Comparison of ENCODE assay signal across 12 cellular contexts in genomic region chr4:92304636-92305035, GRCh38. TPM values are rescaled to one million over a fixed set of nuclear protein-coding genes. Genes with fewer than 3 reads are reported as not detected.
DNase-seq lines count a peak whose midpoint lies in the region; ATAC-seq, FAIRE-seq and TF ChIP-seq lines count a peak whose summit lies in the region.
"Had no signal": no experiment of that assay in that cellular context is flagged by ENCODE, and none has a peak within 500 bp of the region (broad histone marks: within the 10 kb centered on the region; RNA-seq: fewer than 3 reads in every experiment).

No MANE protein-coding gene starts in this region.

- peaks cover 5% of the 10 kb centered on the region for H3K4me1 Mint-ChIP-seq in activated CD8-positive, alpha-beta T cell treated with anti-CD3 and anti-CD28 coated beads, Interleukin-2, amount 10 ng/mL, durations not matched to agents 7 days and 5 days (ENCODE audit: low read depth)

- no peak for TF ChIP-seq EP300 in A549 (IDR thresholded peaks at IDR 0.05)

- no peak overlapping the region for H3K9ac ChIP-seq in muscle layer of colon (ENCODE audit: low read length)

- 31% methylated on average over 18 of the region's 18 CpGs for WGBS in A549 (ENCODE audit: missing lambda C conversion rate)

- H3K4me2 ChIP-seq in A549, result peak overlapping the region; percentile 84

- H3K36me3 ChIP-seq in muscle layer of colon (ENCODE audit: insufficient read depth, low read length), result no peaks in the 10 kb centered on the region
- H3K36me3 ChIP-seq: colonic mucosa, neutrophil had no signal

- POLR2A ChIA-PET in A549 (lab: Yijun Ruan, JAX), result no interaction called here
- POLR2A ChIA-PET in activated CD8-positive, alpha-beta T cell treated with anti-CD3 and anti-CD28 coated beads, Interleukin-2, amount 10 ng/mL, durations not matched to agents 7 days and 5 days (lab: Charles Lee), result no interaction called here

- no peaks in the 10 kb centered on the region for H3K36me3 Mint-ChIP-seq in activated CD8-positive, alpha-beta T cell treated with anti-CD3 and anti-CD28 coated beads, Interleukin-2, amount 10 ng/mL, durations not matched to agents 7 days and 5 days (ENCODE audit: low read depth)

- no peaks in the 10 kb centered on the region for H3K9me3 Mint-ChIP-seq in activated CD8-positive, alpha-beta T cell treated with anti-CD3 and anti-CD28 coated beads, Interleukin-2, amount 10 ng/mL, durations not matched to agents 7 days and 5 days (ENCODE audit: insufficient read depth)

- FAIRE-seq in A549 (lab: Jason Lieb, UNC), result no peak
- FAIRE-seq: K562 had no signal

- no peak for TF ChIP-seq CTCF in A549 (IDR thresholded peaks at IDR 0.05)

- H3K27me3 Mint-ChIP-seq in activated CD8-positive, alpha-beta T cell treated with anti-CD3 and anti-CD28 coated beads, Interleukin-2, amount 10 ng/mL, durations not matched to agents 7 days and 5 days (ENCODE audit: low read depth), result peaks cover 30% of the 10 kb centered on the region

- TF ChIP-seq RAD21 in A549 (conservative IDR thresholded peaks at IDR 0.05 in 1 of 2, IDR thresholded peaks at IDR 0.05 in 1 of 2), result no peak

- CTCF ChIA-PET in A549 (lab: Yijun Ruan, JAX), result no interaction called here
- CTCF ChIA-PET in activated CD8-positive, alpha-beta T cell treated with anti-CD3 and anti-CD28 coated beads, Interleukin-2, amount 10 ng/mL, durations not matched to agents 7 days and 5 days (lab: Charles Lee), result no interaction called here

- ATAC-seq in A549, result no peak
- ATAC-seq in activated CD8-positive, alpha-beta T cell treated with anti-CD3 and anti-CD28 coated beads, Interleukin-2, amount 10 ng/mL, durations not matched to agents 7 days and 5 days, result no peak
- ATAC-seq in GM19351 (IDR thresholded peaks at IDR 0.05; ENCODE audit: unreplicated experiment), result no peak
- ATAC-seq: K562 had no signal

- no peak overlapping the region for H3K27ac ChIP-seq in A549
- no peak overlapping the region for H3K27ac ChIP-seq in muscle layer of colon (ENCODE audit: low read depth, low read length)
- H3K27ac ChIP-seq: colonic mucosa, neutrophil had no signal

- H3K9me3 ChIP-seq in A549, result no peaks in the 10 kb centered on the region
- no peaks in the 10 kb centered on the region for H3K9me3 ChIP-seq in muscle layer of colon (ENCODE audit: low read length)
- H3K9me3 ChIP-seq: colonic mucosa, neutrophil had no signal

- no peak for TF ChIP-seq POLR2A in A549 (IDR thresholded peaks at IDR 0.05; ENCODE audit: low read length)

- H3K4me3 ChIP-seq in A549 (peak overlapping the region; percentile 39; the same call in 2 of the 3 replicates), muscle layer of colon (ENCODE audit: low read depth in 1 of 2, low read length in 2 of 2) (peak overlapping the region; percentile 39 to 42)
- H3K4me3 ChIP-seq: K562 had no signal

- no peak overlapping the region for H3K4me3 Mint-ChIP-seq in activated CD8-positive, alpha-beta T cell treated with anti-CD3 and anti-CD28 coated beads, Interleukin-2, amount 10 ng/mL, durations not matched to agents 7 days and 5 days

- peaks cover 26 to 40% of the 10 kb centered on the region in 2 donors for H3K27me3 ChIP-seq in muscle layer of colon (ENCODE audit: control insufficient read depth in 1 of 2, insufficient read depth in 2 of 2, low read length in 2 of 2)

- H3K4me1 ChIP-seq in A549 (0 out of 3 replicates have a peak, but pooled peaks cover 4% of the 10 kb centered on the region), muscle layer of colon (ENCODE audit: insufficient read depth, low read length) (peaks cover 16% of the 10 kb centered on the region)
- H3K4me1 ChIP-seq: colonic mucosa had no signal

- DNase-seq in A549 (ENCODE audit: low read depth in 1 of 2, low spot score in 1 of 2), result no peak
- DNase-seq in H4 (ENCODE audit: low spot score), result peak; percentile 8
- peak; percentile 49 for DNase-seq in cerebellar cortex (ENCODE audit: low spot score)
- DNase-seq in stimulated activated CD4-positive, alpha-beta T cell treated with anti-CD3 and anti-CD28 coated beads, Interleukin-4, amount 100 ng/mL, for 4 hours, result no peak
- no peak for DNase-seq in activated CD8-positive, alpha-beta T cell treated with anti-CD3 and anti-CD28 coated beads, Interleukin-2, amount 10 ng/mL, durations not matched to agents 7 days and 5 days
- DNase-seq in activated effector memory CD4-positive, alpha-beta T cell treated with Interleukin-2 at 50 U/mL for 16 hours, result no peak
- DNase-seq: colonic mucosa had no signal

- no peak overlapping the region for H3K27ac Mint-ChIP-seq in activated CD8-positive, alpha-beta T cell treated with anti-CD3 and anti-CD28 coated beads, Interleukin-2, amount 10 ng/mL, durations not matched to agents 7 days and 5 days

TF ChIP-seq in A549, 52 proteins besides CTCF, POLR2A, EP300 and RAD21:
- TF ChIP-seq MAX (IDR thresholded peaks at IDR 0.05), result no peak
- no peak for TF ChIP-seq CBX2 (IDR thresholded peaks at IDR 0.05; ENCODE audit: borderline replicate concordance, low read depth)

RNA-seq across cellular contexts. Expression of gene GRID2, which starts 0.9 kb away (rescaled TPM):
- not detected in 2 replicates for polyA plus RNA-seq in A549 (2011; rRNA removed)
- polyA plus RNA-seq in A549 (2012; cell fraction: cytosol; rRNA removed), result not detected in 2 replicates
- polyA plus RNA-seq in A549 (2012; cell fraction: nucleus; rRNA removed), result not detected in 2 replicates
- not detected in 3 replicates for polyA plus RNA-seq in A549 (2017; fragmentation: RNase III; extraction: RNeasy Plus Mini Kit Qiagen cat#74134 plus additional on column Dnase treatment)
- not detected in 2 replicates for polyA minus RNA-seq in A549 (2011; rRNA and poly(A)+ RNA removed)
- 0.45 and 0.72 TPM in 2 replicates for total RNA-seq in H4 (2014; rRNA removed; shearing (Covaris generic))
- not detected for total RNA-seq in activated CD8-positive, alpha-beta T cell treated with anti-CD3 and anti-CD28 coated beads, Interleukin-2, amount 10 ng/mL, durations not matched to agents 7 days and 5 days
- total RNA-seq: colonic mucosa, subcutaneous adipose tissue had no signal
- polyA plus RNA-seq: K562 had no signal

Comparison
In these comparisons a context has a peak if more than half of its experiments do, and no peak if none do; other contexts are left out.
1. DNase-seq: peak in H4 (single experiment) and cerebellar cortex (single experiment); none in A549 (0 of 2), stimulated activated CD4-positive, alpha-beta T cell treated with anti-CD3 and anti-CD28 coated beads, Interleukin-4, amount 100 ng/mL, for 4 hours (0 of 2), activated CD8-positive, alpha-beta T cell treated with anti-CD3 and anti-CD28 coated beads, Interleukin-2, amount 10 ng/mL, durations not matched to agents 7 days and 5 days (single experiment) and activated effector memory CD4-positive, alpha-beta T cell treated with Interleukin-2 at 50 U/mL for 16 hours (single experiment).